8 cellular contexts compared by ENCODE assay signal in the genomic region with DNA sequence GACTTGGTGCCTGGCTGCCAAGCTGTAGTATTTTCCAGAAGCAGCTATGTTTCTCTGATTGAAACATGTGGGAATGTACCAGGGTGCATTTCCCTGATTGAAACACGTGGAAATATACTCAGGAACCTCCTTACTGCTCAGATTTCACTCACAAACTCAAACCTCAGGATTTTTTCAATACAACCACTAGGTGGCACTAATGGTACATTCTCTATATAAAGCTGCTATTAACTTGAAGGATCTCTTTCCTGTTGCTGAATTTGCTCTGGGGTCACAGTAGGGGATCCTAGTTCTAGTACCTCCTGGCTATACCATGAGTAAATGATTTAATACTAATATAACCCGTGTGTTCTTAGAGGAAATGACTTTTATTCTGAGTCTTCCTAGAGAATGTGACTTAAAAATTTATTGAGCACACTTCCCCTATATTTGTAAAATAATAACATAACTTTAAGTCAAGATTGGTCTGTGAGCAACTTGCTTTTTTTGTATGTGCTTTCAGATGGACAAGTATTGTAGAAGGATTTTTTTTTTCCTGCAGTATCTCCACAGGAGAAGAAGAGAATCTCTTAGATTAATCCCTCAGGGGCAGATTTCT.
DNase-seq lines count a peak whose midpoint lies in the region; ATAC-seq and TF ChIP-seq lines count a peak whose summit lies in the region.

No MANE protein-coding gene starts in this region.

- no peak overlapping the region for H3K4me3 ChIP-seq in LNCaP clone FGC (ENCODE audit: low read depth, low read length)
- no peak overlapping the region for H3K4me3 ChIP-seq in Panc1 (ENCODE audit: low read depth in 2 of 2, low read length in 2 of 2)
- no peak overlapping the region for H3K4me3 ChIP-seq in esophagus squamous epithelium

- intact Hi-C loops in Panc1 (cut with micrococcal nuclease; ENCODE audit: unreplicated experiment) (loop anchor here (2.0 to 10.0 kb wide), 2 partner anchors 100 to 388 kb away; no protein-coding TSS in a partner anchor), esophagus squamous epithelium (cut with DNase I) (no loop called here)

- CTCF ChIA-PET in Panc1 (lab: Charles Lee): no interaction called here

- peak; percentile 30 for TF ChIP-seq CTCF in GM20000 (IDR thresholded peaks at IDR 0.05; ENCODE audit: extremely low read depth, missing control alignments)
- peak; percentile 58 for TF ChIP-seq CTCF in LNCaP clone FGC (IDR thresholded peaks at IDR 0.05; ENCODE audit: control insufficient read depth, extremely low read depth, insufficient read depth)
- peak; percentile 64 for TF ChIP-seq CTCF in Panc1 (IDR thresholded peaks at IDR 0.05)
- peak; percentile 15 to 65 (median 38) for TF ChIP-seq CTCF in esophagus squamous epithelium (IDR thresholded peaks at IDR 0.05)
- TF ChIP-seq CTCF in osteocyte (IDR thresholded peaks at IDR 0.05): peak; percentile 75

- H3K36me3 ChIP-seq in Panc1 (ENCODE audit: control insufficient read depth, insufficient read depth, low read length): no peaks in the 10 kb centered on the region
- H3K36me3 ChIP-seq in esophagus squamous epithelium: no peaks in the 10 kb centered on the region

- H3K36me3 Mint-ChIP-seq in osteocyte (ENCODE audit: unreplicated experiment): no peaks in the 10 kb centered on the region

- H3K4me3 Mint-ChIP-seq in osteocyte (ENCODE audit: unreplicated experiment): no peak overlapping the region

- no peak overlapping the region for H3K27ac ChIP-seq in Panc1 (ENCODE audit: low read length)
- H3K27ac ChIP-seq in esophagus squamous epithelium: no peak overlapping the region

- in situ Hi-C loops in Panc1 (cut with HindIII; ENCODE audit: low pct_unique_long_range_greater_than_20kb, low sequenced_read_pairs): no loop called here

- 0 to 3% methylated on average over 2 of the region's 2 CpGs for WGBS in esophagus squamous epithelium, 2 donors

- no peaks in the 10 kb centered on the region for H3K9me3 Mint-ChIP-seq in osteocyte (ENCODE audit: unreplicated experiment)

- no peaks in the 10 kb centered on the region for H3K27me3 Mint-ChIP-seq in osteocyte (ENCODE audit: unreplicated experiment)

- no TSS peak for BruUV-seq in Panc1 (replicated peaks; lab: Mats Ljungman, UMichigan)

- no peak overlapping the region for H3K27ac Mint-ChIP-seq in osteocyte (ENCODE audit: unreplicated experiment)

- no peak for TF ChIP-seq POLR2A in esophagus squamous epithelium (IDR thresholded peaks at IDR 0.05)

- no peaks in the 10 kb centered on the region for H3K4me1 Mint-ChIP-seq in osteocyte (ENCODE audit: unreplicated experiment)

- H3K27me3 ChIP-seq in Panc1 (ENCODE audit: control insufficient read depth, insufficient read depth, low read length) (no peaks in the 10 kb centered on the region), esophagus squamous epithelium (no peaks in the 10 kb centered on the region)

- POLR2A ChIA-PET in Panc1 (lab: Charles Lee): no interaction called here

- ATAC-seq in Panc1: peak; percentile 74

- H3K4me1 ChIP-seq in Panc1 (ENCODE audit: control insufficient read depth, insufficient read depth, low read length) (no peaks in the 10 kb centered on the region), esophagus squamous epithelium (no peaks in the 10 kb centered on the region)

- DNase-seq in COR-L47 (lab: John Stamatoyannopoulos, UW): peak; percentile 51
- DNase-seq in GM20000 (ENCODE audit: low spot score): peak; percentile 43
- DNase-seq in LNCaP clone FGC (ENCODE audit: low read depth): peak; percentile 27
- DNase-seq in Panc1 (ENCODE audit: low read depth, low spot score): peak; percentile 12
- no peak for DNase-seq in esophagus squamous epithelium (lab: John Stamatoyannopoulos, UW)
- DNase-seq in osteocyte (ENCODE audit: extremely low spot score, unreplicated experiment): no peak
- DNase-seq in NK-92 (lab: John Stamatoyannopoulos, UW; ENCODE audit: unreplicated experiment): no peak
- DNase-seq in islet precursor cell: no peak

- H3K9me3 ChIP-seq in Panc1 (ENCODE audit: control insufficient read depth, insufficient read depth, low read depth, low read length) (no peaks in the 10 kb centered on the region), esophagus squamous epithelium (no peaks in the 10 kb centered on the region)

Comparison
In these comparisons a context has a peak if more than half of its experiments do, and no peak if none do; other contexts are left out.
1. DNase-seq: peak in COR-L47 (single experiment), GM20000 (single experiment), LNCaP clone FGC (single experiment) and Panc1 (single experiment); none in esophagus squamous epithelium (single experiment), osteocyte (single experiment), NK-92 (single experiment) and islet precursor cell (single experiment).
2. Peak in every context shown above with its lines, with median percentiles within 50 percentile points of each other: CTCF ChIP-seq.